In genomic region chr11:13335319-13335718, GRCh38 we compare ENCODE assay signal across 8 cellular contexts. TPM values are rescaled to one million over a fixed set of nuclear protein-coding genes. Genes with fewer than 3 reads are reported as not detected.
DNase-seq lines count a peak whose midpoint lies in the region; ATAC-seq and TF ChIP-seq lines count a peak whose summit lies in the region.

No MANE protein-coding gene starts in this region.

- no peaks in the 10 kb centered on the region for H3K9me3 Mint-ChIP-seq in activated naive CD8-positive, alpha-beta T cell treated with anti-CD3 and anti-CD28 coated beads, Interleukin-2, amount 50 U/mL, for 24 hours

- no peak overlapping the region for H3K4me3 Mint-ChIP-seq in activated naive CD8-positive, alpha-beta T cell treated with anti-CD3 and anti-CD28 coated beads, Interleukin-2, amount 50 U/mL, for 24 hours

- 24% methylated on average over 5 of the region's 5 CpGs for WGBS in hepatocyte (ENCODE audit: low lambda C conversion rate, missing lambda C conversion rate)

- H3K36me3 ChIP-seq in H7 (replicated peaks; ENCODE audit: control insufficient read depth, insufficient read depth, low read length) (no peaks in the 10 kb centered on the region), hepatocyte (replicated peaks; ENCODE audit: insufficient read depth, low read depth) (no peaks in the 10 kb centered on the region)

- DNase-seq in DMS153 treated with DMSO at 0.1 percent for 48 hours (lab: John Stamatoyannopoulos, UW; ENCODE audit: unreplicated experiment) = peak; percentile 68
- DNase-seq in H7 = peak; percentile 81
- peak; percentile 69 for DNase-seq in NCI-H1092 treated with DMSO at 0.1 percent for 48 hours (lab: John Stamatoyannopoulos, UW)
- DNase-seq in T follicular helper cell (ENCODE audit: low read depth) = peak; percentile 60
- peak; percentile 72 for DNase-seq in activated naive CD8-positive, alpha-beta T cell treated with anti-CD3 and anti-CD28 coated beads, Interleukin-2, amount 50 U/mL, for 24 hours
- DNase-seq in hepatocyte (ENCODE audit: low spot score) = peak; percentile 55
- peak; percentile 57 to 70 (median 60) for DNase-seq in stimulated activated CD4-positive, alpha-beta T cell treated with anti-CD3 and anti-CD28 coated beads, Interleukin-12 subunit alpha, Interleukin-12 subunit beta, amount 100 ng/mL, for 48 hours (ENCODE audit: low read depth in 2 of 3, low spot score in 1 of 3)
- DNase-seq in posterior vena cava (ENCODE audit: low spot score) = no peak

- no peaks in the 10 kb centered on the region for H3K27me3 Mint-ChIP-seq in activated naive CD8-positive, alpha-beta T cell treated with anti-CD3 and anti-CD28 coated beads, Interleukin-2, amount 50 U/mL, for 24 hours

- H3K4me2 ChIP-seq in hepatocyte = no peak overlapping the region

- no peaks in the 10 kb centered on the region for H3K36me3 Mint-ChIP-seq in activated naive CD8-positive, alpha-beta T cell treated with anti-CD3 and anti-CD28 coated beads, Interleukin-2, amount 50 U/mL, for 24 hours (ENCODE audit: low read depth)

- H4K20me1 ChIP-seq in hepatocyte (ENCODE audit: insufficient read depth, poor library complexity, severe bottlenecking) = no peaks in the 10 kb centered on the region

- no peak overlapping the region for H3K4me3 ChIP-seq in H7 (ENCODE audit: insufficient read depth, low read depth, low read length)
- H3K4me3 ChIP-seq in hepatocyte = no peak overlapping the region

- no peaks in the 10 kb centered on the region for H3K79me2 ChIP-seq in hepatocyte

- H3K9me3 ChIP-seq in hepatocyte (ENCODE audit: low read depth) = no peaks in the 10 kb centered on the region

- H2AFZ ChIP-seq in hepatocyte = no peak overlapping the region

- H3K4me1 ChIP-seq in hepatocyte (ENCODE audit: insufficient read depth) = peaks cover 13% of the 10 kb centered on the region

- no peaks in the 10 kb centered on the region for H3K27me3 ChIP-seq in H7 (ENCODE audit: control insufficient read depth, insufficient read depth, low read length)
- H3K27me3 ChIP-seq in hepatocyte = no peaks in the 10 kb centered on the region

- H3K27ac Mint-ChIP-seq in activated naive CD8-positive, alpha-beta T cell treated with anti-CD3 and anti-CD28 coated beads, Interleukin-2, amount 50 U/mL, for 24 hours = no peak overlapping the region

- no peaks in the 10 kb centered on the region for H3K9me2 ChIP-seq in hepatocyte (replicated peaks; ENCODE audit: insufficient read depth)

- peaks cover 82% of the 10 kb centered on the region for H3K4me1 Mint-ChIP-seq in activated naive CD8-positive, alpha-beta T cell treated with anti-CD3 and anti-CD28 coated beads, Interleukin-2, amount 50 U/mL, for 24 hours

- ATAC-seq in activated naive CD8-positive, alpha-beta T cell treated with anti-CD3 and anti-CD28 coated beads, Interleukin-2, amount 50 U/mL, for 24 hours = no peak

- peak; percentile 66 for TF ChIP-seq CTCF in hepatocyte (IDR thresholded peaks at IDR 0.05; ENCODE audit: poor library complexity)

- no peak overlapping the region for H3K27ac ChIP-seq in hepatocyte

- intact Hi-C loops in posterior vena cava (cut with DNase I) = loop anchor here (10.0 kb wide), 2 partner anchors 51 to 61 kb away; partner anchors contain the start of gene BMAL1 (in 1 of the 2)

RNA-seq across cellular contexts. Expression of gene BMAL1, which starts 57.7 kb away (rescaled TPM):
- total RNA-seq in H7 (2014; rRNA removed; shearing (Covaris generic)) = 3.8 and 5.0 TPM in 2 replicates
- 8.7 and 19.3 TPM in 2 replicates for total RNA-seq in hepatocyte
- 6.1 and 12.7 TPM in 2 replicates for polyA plus RNA-seq in hepatocyte
- total RNA-seq in posterior vena cava = 10 to 100 TPM; 17.6 to 28.4 TPM
